In the genomic region with DNA sequence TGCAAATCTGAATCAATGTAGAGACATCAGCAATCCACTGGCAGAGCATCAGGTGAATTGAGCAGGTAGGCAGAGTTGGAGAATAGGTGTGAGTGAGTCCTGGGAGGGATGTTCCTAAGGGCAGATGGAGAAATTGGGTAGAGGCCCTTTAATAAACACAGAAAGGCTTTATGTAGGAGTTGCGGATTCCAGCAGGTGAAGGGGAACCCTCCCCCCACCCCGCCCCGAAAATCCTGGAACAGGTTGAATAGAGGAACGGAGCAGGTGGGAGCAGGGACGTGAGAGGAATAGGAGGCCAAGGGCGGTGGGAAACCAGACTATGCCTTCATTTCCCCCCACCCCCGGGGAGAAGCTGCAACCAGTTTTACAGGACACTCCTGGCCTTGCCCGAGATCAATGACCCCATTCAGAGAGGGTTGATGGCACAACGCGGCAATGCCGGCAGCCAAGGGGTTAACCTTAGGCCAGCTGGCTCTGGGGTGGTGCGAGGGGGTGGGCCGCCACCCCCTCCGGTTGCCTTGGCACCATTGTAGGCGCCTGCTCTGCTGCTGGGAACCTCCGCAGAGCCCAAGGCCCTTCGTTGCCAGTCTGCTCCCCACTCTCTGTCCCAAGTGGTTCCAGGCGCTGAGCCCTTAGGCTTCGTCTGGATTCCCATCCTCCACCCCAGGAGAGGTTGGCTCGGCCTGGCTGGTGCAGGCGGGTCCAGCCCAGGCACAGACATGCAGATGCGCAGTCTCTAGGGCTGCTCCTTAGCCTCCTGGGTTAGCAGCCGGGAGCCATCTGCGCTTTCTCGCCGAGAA, we compare ENCODE assay signal across 8 cellular contexts. TPM values are rescaled to one million over a fixed set of nuclear protein-coding genes. Genes with fewer than 3 reads are reported as not detected.
A peak's percentile ranks its signal among the peaks of the same experiment; 100 is the strongest.
DNase-seq lines count a peak whose midpoint lies in the region; ATAC-seq and TF ChIP-seq lines count a peak whose summit lies in the region.

No MANE protein-coding gene starts in this region.

- TF ChIP-seq CTCF in OCI-LY7 (conservative IDR thresholded peaks at IDR 0.05; ENCODE audit: low read length) (no peak), uterus (IDR thresholded peaks at IDR 0.05) (no peak)

- peak overlapping the region; percentile 38 for H3K4me2 ChIP-seq in OCI-LY7 (ENCODE audit: low read length)

- TF ChIP-seq POLR2A in uterus (IDR thresholded peaks at IDR 0.05) = no peak

- H3K9me2 ChIP-seq in OCI-LY7 (ENCODE audit: insufficient read depth, low read length) = no peaks in the 10 kb centered on the region

- CTCF ChIA-PET in OCI-LY7 (lab: Charles Lee; ENCODE audit: unreplicated experiment) = no interaction called here

- intact Hi-C loops in Right ventricle myocardium inferior (cut with DNase I) = no loop called here
- intact Hi-C loops in cardiac septum (cut with DNase I) = no loop called here
- intact Hi-C loops in OCI-LY7 (cut with micrococcal nuclease; ENCODE audit: unreplicated experiment) = no loop called here
- intact Hi-C loops in uterus (cut with DNase I; ENCODE audit: low total_unique reads) = no loop called here

- POLR2A ChIA-PET in OCI-LY7 (lab: Charles Lee) = no interaction called here

- no peak overlapping the region for H3K9ac ChIP-seq in muscle layer of colon (ENCODE audit: low read length)

- H3K4me1 ChIP-seq in OCI-LY7 (ENCODE audit: insufficient read depth, low read length, poor library complexity, severe bottlenecking) (peaks cover 19% of the 10 kb centered on the region), muscle layer of colon (ENCODE audit: insufficient read depth, low read length) (peaks cover 8% of the 10 kb centered on the region), uterus (peaks cover 0 to 12% of the 10 kb centered on the region in 2 donors)

- no peak for DNase-seq in Right ventricle myocardium inferior (ENCODE audit: missing footprints)
- no peak for DNase-seq in cardiac septum (ENCODE audit: low spot score)
- no peak for DNase-seq in OCI-LY7 (ENCODE audit: low spot score)
- DNase-seq in epidermal melanocyte (ENCODE audit: insufficient read length, low spot score) = peak; percentile 64
- peak in 1 of 2 donors; percentile 32 for DNase-seq in uterus
- DNase-seq in dermis blood vessel endothelial cell = no peak

- H3K4me3 ChIP-seq in OCI-LY7 (ENCODE audit: low read depth, low read length, poor library complexity, severe bottlenecking) (no peak overlapping the region), muscle layer of colon (ENCODE audit: low read depth in 1 of 2, low read length in 2 of 2) (peak overlapping the region; percentile 25 to 60), uterus (peak overlapping the region; percentile 33 to 51)

- H2AFZ ChIP-seq in OCI-LY7 (ENCODE audit: low read length) = no peak overlapping the region

- no peak overlapping the region for H3K27ac ChIP-seq in OCI-LY7 (ENCODE audit: low read depth, low read length, poor library complexity, severe bottlenecking)
- no peak overlapping the region for H3K27ac ChIP-seq in muscle layer of colon (ENCODE audit: low read depth, low read length)
- H3K27ac ChIP-seq in uterus = peak overlapping the region in 1 of 2 donors; percentile 40

- H3K36me3 ChIP-seq in OCI-LY7 (ENCODE audit: insufficient read depth, low read length) (no peaks in the 10 kb centered on the region), muscle layer of colon (ENCODE audit: insufficient read depth, low read length) (no peaks in the 10 kb centered on the region), uterus (no peaks in the 10 kb centered on the region)

- ATAC-seq in Right ventricle myocardium inferior (peak; percentile 65), GM21390 (IDR thresholded peaks at IDR 0.05; ENCODE audit: unreplicated experiment) (no peak)

- H3K9me3 ChIP-seq in OCI-LY7 (ENCODE audit: low read length) = no peaks in the 10 kb centered on the region
- H3K9me3 ChIP-seq in muscle layer of colon (ENCODE audit: low read length) = no peaks in the 10 kb centered on the region
- H3K9me3 ChIP-seq in uterus = no peaks in the 10 kb centered on the region

- BruUV-seq in OCI-LY7 (replicated peaks; lab: Mats Ljungman, UMichigan) = no TSS peak

- H4K20me1 ChIP-seq in OCI-LY7 (ENCODE audit: insufficient read depth, low read length) = no peaks in the 10 kb centered on the region

- no peaks in the 10 kb centered on the region for H3K79me2 ChIP-seq in OCI-LY7 (ENCODE audit: insufficient read depth, low read depth, low read length)

- H3K27me3 ChIP-seq in muscle layer of colon (ENCODE audit: control insufficient read depth in 1 of 2, insufficient read depth in 2 of 2, low read length in 2 of 2) = peaks cover 0 to 14% of the 10 kb centered on the region in 2 donors
- no peaks in the 10 kb centered on the region for H3K27me3 ChIP-seq in uterus

RNA-seq across cellular contexts. Expression of gene RUNDC3A, which starts 0.8 kb away (rescaled TPM):
- total RNA-seq in Right ventricle myocardium inferior (0.49 TPM), cardiac septum (0.97 TPM), OCI-LY7 (2022) (0.24 TPM in 1 of 2 replicates, not detected in the other), uterus (under 1 TPM in 1 of 4 donors, not detected in 3; 0.69 TPM), dermis blood vessel endothelial cell (under 0.01 TPM in 1 of 2 replicates, not detected in the other)
- 0.09 TPM in 1 of 2 replicates, not detected in the other for total RNA-seq in OCI-LY7 (2014; rRNA removed; shearing (Covaris generic))

RNA-seq across cellular contexts. Expression of gene SLC25A39, which starts 17.0 kb away (rescaled TPM):
- 50.6 TPM for total RNA-seq in Right ventricle myocardium inferior
- total RNA-seq in cardiac septum = 53.4 TPM
- total RNA-seq in OCI-LY7 (2014; rRNA removed; shearing (Covaris generic)) = 135 and 156 TPM in 2 replicates
- 142 and 159 TPM in 2 replicates for total RNA-seq in OCI-LY7 (2022)
- total RNA-seq in uterus = 10 to 100 TPM; 41.9 to 77.6 (median 50.7) TPM
- total RNA-seq in dermis blood vessel endothelial cell = 88.8 and 120 TPM in 2 replicates

RNA-seq across cellular contexts. Expression of gene GRN, which starts 37.5 kb away (rescaled TPM):
- total RNA-seq in Right ventricle myocardium inferior (150 TPM), cardiac septum (130 TPM), OCI-LY7 (2022) (228 and 247 TPM in 2 replicates), uterus (100 to 1,000 TPM; 101 to 178 (median 120) TPM), dermis blood vessel endothelial cell (543 and 963 TPM in 2 replicates)
- 185 and 203 TPM in 2 replicates for total RNA-seq in OCI-LY7 (2014; rRNA removed; shearing (Covaris generic))

RNA-seq across cellular contexts. Expression of gene SLC4A1, which starts 39.7 kb away (rescaled TPM):
- total RNA-seq in Right ventricle myocardium inferior (0.08 TPM), cardiac septum (4.0 TPM), OCI-LY7 (2022) (not detected in 2 replicates), uterus (1 to 10 TPM in 1 of 4 donors, not detected in 3; 8.4 TPM), dermis blood vessel endothelial cell (not detected in 2 replicates)
- not detected in 2 replicates for total RNA-seq in OCI-LY7 (2014; rRNA removed; shearing (Covaris generic))

RNA-seq across cellular contexts. Expression of gene FAM171A2, which starts 56.1 kb away (rescaled TPM):
- total RNA-seq in Right ventricle myocardium inferior = 0.70 TPM
- total RNA-seq in cardiac septum = 0.62 TPM
- total RNA-seq in OCI-LY7 (2014; rRNA removed; shearing (Covaris generic)) = 3.4 and 8.8 TPM in 2 replicates
- total RNA-seq in OCI-LY7 (2022) = 4.2 and 4.6 TPM in 2 replicates
- total RNA-seq in uterus = 10 to 100 TPM in 3 of 4 donors, under 1 TPM in 1; 0.77 to 32.1 (median 14.2) TPM
- 7.0 and 9.7 TPM in 2 replicates for total RNA-seq in dermis blood vessel endothelial cell
